In the genomic region with DNA sequence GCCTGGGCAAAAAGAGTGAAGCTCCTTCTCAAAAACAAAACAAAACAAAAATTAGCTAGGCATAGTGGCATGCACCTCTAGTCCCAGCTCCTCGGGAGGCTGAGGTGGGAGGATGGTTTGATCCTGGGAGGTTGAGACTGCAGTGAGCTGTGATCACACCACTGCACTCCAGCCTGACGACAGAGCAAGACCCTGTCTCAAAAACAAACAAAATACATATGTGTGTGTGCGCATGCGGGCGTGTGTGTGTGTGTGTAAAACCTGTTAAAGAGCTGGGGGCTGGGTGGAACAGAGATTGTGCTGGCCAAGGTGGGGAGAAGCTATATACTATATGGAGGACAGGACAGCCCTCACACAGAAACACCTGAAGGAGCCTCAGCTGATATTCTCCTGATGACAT, we compare ENCODE assay signal across 22 cellular contexts.
"Had no signal": no experiment of that assay in that cellular context is flagged by ENCODE, and none has a peak within 500 bp of the region (broad histone marks: within the 10 kb centered on the region; RNA-seq: fewer than 3 reads in every experiment).

No MANE protein-coding gene starts in this region.

- H3K36me3 Mint-ChIP-seq: activated naive CD8-positive, alpha-beta T cell; naive thymus-derived CD4-positive, alpha-beta T cell had no signal

- H3K4me1 ChIP-seq: gastrocnemius medialis, spleen, tibial nerve had no signal

- H3K36me3 ChIP-seq: gastrocnemius medialis, left ventricle myocardium inferior, spleen, tibial nerve had no signal

- H3K4me3 ChIP-seq: body of pancreas, coronary artery, dorsolateral prefrontal cortex, gastrocnemius medialis, left ventricle myocardium inferior, spleen, tibial nerve had no signal

- H3K9me3 ChIP-seq: body of pancreas, gastrocnemius medialis, left ventricle myocardium inferior, spleen, tibial nerve had no signal

- H3K27ac Mint-ChIP-seq: activated CD4-positive, alpha-beta T cell treated with anti-CD3 and anti-CD28 coated beads, Interleukin-2, amount 10 ng/mL, durations not matched to agents 24 days and 14 days; activated CD8-positive, alpha-beta T cell treated with anti-CD3 and anti-CD28 coated beads for 36 hours; activated naive CD8-positive, alpha-beta T cell; activated T-helper 17 cell treated with anti-CD3 and anti-CD28 coated beads, Interleukin-2, amount 50 U/mL, for 72 hours; naive thymus-derived CD4-positive, alpha-beta T cell had no signal

- H3K27ac ChIP-seq: coronary artery, dorsolateral prefrontal cortex, gastrocnemius medialis, left ventricle myocardium inferior, spleen, tibial nerve had no signal

- H3K27me3 ChIP-seq: body of pancreas, dorsolateral prefrontal cortex, gastrocnemius medialis, spleen, tibial nerve had no signal

- H3K9me3 Mint-ChIP-seq: activated CD4-positive, alpha-beta T cell treated with anti-CD3 and anti-CD28 coated beads, Interleukin-2, amount 10 ng/mL, durations not matched to agents 24 days and 14 days; activated CD8-positive, alpha-beta T cell treated with anti-CD3 and anti-CD28 coated beads for 36 hours; activated T-cell treated with anti-CD3 and anti-CD28 coated beads, Interleukin-2, amount 50 U/mL, for 4 hours; activated T-helper 17 cell treated with anti-CD3 and anti-CD28 coated beads, Interleukin-2, amount 50 U/mL, for 72 hours; naive thymus-derived CD4-positive, alpha-beta T cell had no signal

- H3K4me3 Mint-ChIP-seq: activated CD4-positive, alpha-beta T cell treated with anti-CD3 and anti-CD28 coated beads, Interleukin-2, amount 10 ng/mL, durations not matched to agents 24 days and 14 days; activated CD8-positive, alpha-beta T cell treated with anti-CD3 and anti-CD28 coated beads for 36 hours; activated naive CD8-positive, alpha-beta T cell; activated T-cell treated with anti-CD3 and anti-CD28 coated beads, Interleukin-2, amount 50 U/mL, for 4 hours; activated T-helper 17 cell treated with anti-CD3 and anti-CD28 coated beads, Interleukin-2, amount 50 U/mL, for 72 hours; naive thymus-derived CD4-positive, alpha-beta T cell had no signal

- ATAC-seq: activated CD8-positive, alpha-beta T cell treated with anti-CD3 and anti-CD28 coated beads for 36 hours; activated T-cell treated with anti-CD3 and anti-CD28 coated beads, Interleukin-2, amount 50 U/mL, for 4 hours; activated T-helper 17 cell treated with anti-CD3 and anti-CD28 coated beads, Interleukin-2, amount 50 U/mL, for 72 hours; gastrocnemius medialis; naive thymus-derived CD4-positive, alpha-beta T cell had no signal

- H3K4me1 Mint-ChIP-seq: activated T-helper 17 cell treated with anti-CD3 and anti-CD28 coated beads, Interleukin-2, amount 50 U/mL, for 72 hours had no signal

- H3K27me3 Mint-ChIP-seq: activated CD4-positive, alpha-beta T cell treated with anti-CD3 and anti-CD28 coated beads, Interleukin-2, amount 10 ng/mL, durations not matched to agents 24 days and 14 days; activated CD8-positive, alpha-beta T cell treated with anti-CD3 and anti-CD28 coated beads for 36 hours; activated naive CD8-positive, alpha-beta T cell; activated T-helper 17 cell treated with anti-CD3 and anti-CD28 coated beads, Interleukin-2, amount 50 U/mL, for 72 hours had no signal

- DNase-seq: activated CD4-positive, alpha-beta T cell treated with anti-CD3 and anti-CD28 coated beads, Interleukin-2, amount 10 ng/mL, durations not matched to agents 24 days and 14 days; activated CD4-positive, CD25-positive, alpha-beta regulatory T cell treated with anti-CD3 and anti-CD28 coated beads, Interleukin-2, amount 50 U/mL, for 72 hours; activated CD8-positive, alpha-beta T cell treated with anti-CD3 and anti-CD28 coated beads for 36 hours; activated gamma-delta T cell treated with Interleukin-2 at 50 U/mL for 16 hours; activated T-cell treated with anti-CD3 and anti-CD28 coated beads, Interleukin-2, amount 50 U/mL, for 4 hours; aorta; cerebellar nuclear complex; dorsolateral prefrontal cortex; effector memory CD4-positive, alpha-beta T cell; gastrocnemius medialis; glutamatergic neuron; left ventricle myocardium inferior; midbrain; naive thymus-derived CD4-positive, alpha-beta T cell; spleen; stimulated activated CD4-positive, alpha-beta T cell treated with anti-CD3 and anti-CD28 coated beads, Interleukin-2, amount 100 ng/mL, for 48 hours; stimulated activated naive CD4-positive, alpha-beta T cell treated with Interleukin-2 at 50 U/mL for 16 hours had no signal
